In genomic region chr1:26811708-26812107, GRCh38 we compare ENCODE assay signal across 24 cellular contexts. TPM values are rescaled to one million over a fixed set of nuclear protein-coding genes. Genes with fewer than 3 reads are reported as not detected.
"Had no signal": no experiment of that assay in that cellular context is flagged by ENCODE, and none has a peak within 500 bp of the region (broad histone marks: within the 10 kb centered on the region; RNA-seq: fewer than 3 reads in every experiment).

No MANE protein-coding gene starts in this region.

- H3K4me1 ChIP-seq: ascending aorta, breast epithelium, neural progenitor cell, pancreas, thyroid gland had no signal

- ATAC-seq: esophagus mucosa, gastroesophageal sphincter, heart left ventricle, pancreas, SK-N-SH treated with all-trans-retinoic acid at 6 μM for 48 hours, T-cell had no signal

- H3K4me2 ChIP-seq: neural progenitor cell had no signal

- H3K9me3 Mint-ChIP-seq: activated naive CD4-positive, alpha-beta T cell treated with anti-CD3 and anti-CD28 coated beads for 36 hours; memory B cell; T-cell had no signal

- DNase-seq: activated CD4-positive, alpha-beta T cell treated with anti-CD3 and anti-CD28 coated beads, Interleukin-2, amount 50 U/mL, for 4 hours; activated CD4-positive, CD25-positive, alpha-beta regulatory T cell treated with anti-CD3 and anti-CD28 coated beads, Interleukin-2, amount 50 U/mL, for 72 hours; activated CD8-positive, alpha-beta memory T cell treated with anti-CD3 and anti-CD28 coated beads, Interleukin-2, amount 50 U/mL, for 4 hours; activated naive CD4-positive, alpha-beta T cell treated with anti-CD3 and anti-CD28 coated beads for 36 hours; cerebellar nuclear complex; cortex of kidney; effector CD4-positive, alpha-beta T cell; heart left ventricle; pancreas; right lobe of liver; small intestine; stimulated activated CD4-positive, alpha-beta T cell treated with anti-CD3 and anti-CD28 coated beads, Interleukin-15, amount 100 ng/mL, for 24 hours; stimulated activated CD4-positive, alpha-beta T cell treated with anti-CD3 and anti-CD28 coated beads, Interleukin-4, amount 100 ng/mL, for 1 hour; T1000; thyroid gland had no signal

- H3K27me3 ChIP-seq: ascending aorta, breast epithelium, gastroesophageal sphincter, heart left ventricle, neural progenitor cell, pancreas, right lobe of liver, thyroid gland had no signal

- H3K4me3 ChIP-seq: ascending aorta, breast epithelium, gastroesophageal sphincter, heart left ventricle, neural progenitor cell, pancreas, right lobe of liver, thyroid gland had no signal

- H3K9ac ChIP-seq: neural progenitor cell had no signal

- H3K27ac ChIP-seq: ascending aorta, breast epithelium, gastroesophageal sphincter, heart left ventricle, neural progenitor cell, pancreas, right lobe of liver, thyroid gland had no signal

- H2AFZ ChIP-seq: neural progenitor cell had no signal

- H3K4me3 Mint-ChIP-seq: activated naive CD4-positive, alpha-beta T cell treated with anti-CD3 and anti-CD28 coated beads for 36 hours; memory B cell; neural progenitor cell; T-cell had no signal

- H3K9me3 ChIP-seq: ascending aorta, breast epithelium, gastroesophageal sphincter, heart left ventricle, pancreas, right lobe of liver, thyroid gland had no signal

- H3K27me3 Mint-ChIP-seq: memory B cell, T-cell had no signal

- H3K27ac Mint-ChIP-seq: activated naive CD4-positive, alpha-beta T cell treated with anti-CD3 and anti-CD28 coated beads for 36 hours; neural progenitor cell had no signal

- H3K36me3 ChIP-seq: ascending aorta, breast epithelium, gastroesophageal sphincter, heart left ventricle, neural progenitor cell, pancreas, right lobe of liver, thyroid gland had no signal

- H3K36me3 Mint-ChIP-seq: memory B cell, neural progenitor cell, T-cell had no signal

RNA-seq across cellular contexts. Expression of gene SFN, which starts 51.2 kb away (rescaled TPM):
- total RNA-seq: subcutaneous adipose tissue had no signal
